ENCODE assay signal across 1 cellular context in the genomic region with DNA sequence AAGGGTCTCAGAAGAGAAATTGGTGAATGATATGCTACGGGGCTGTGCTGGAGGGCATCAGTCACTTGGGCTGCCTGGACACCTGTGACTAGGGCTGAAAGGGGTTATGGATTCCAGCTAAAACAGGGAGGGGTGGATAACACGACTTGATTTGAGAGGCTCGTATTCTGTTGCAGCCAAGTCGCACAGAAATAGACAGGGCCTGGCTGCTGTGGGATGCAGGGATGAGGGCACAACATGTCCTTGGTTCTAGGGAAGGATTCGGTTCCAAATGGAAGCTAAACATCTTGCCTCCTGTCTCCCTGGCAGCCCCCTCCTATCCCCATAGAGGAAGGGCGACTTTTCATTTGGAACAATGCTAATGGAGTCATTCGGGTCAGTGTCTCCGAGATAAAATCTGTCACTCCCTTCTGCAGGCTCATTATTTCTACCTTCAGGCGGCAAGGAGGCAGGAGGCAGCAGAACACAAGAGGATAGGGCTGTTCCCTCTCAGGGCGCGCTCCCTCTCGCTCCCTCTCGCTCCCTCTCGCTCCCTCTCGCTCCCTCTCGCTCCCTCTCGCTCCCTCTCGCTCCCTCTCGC.
TF ChIP-seq lines count a peak whose summit lies in the region.

No MANE protein-coding gene starts in this region.

TF ChIP-seq in GM23338, 12 proteins besides CTCF, POLR2A, EP300 and RAD21 (continued from another document):
- TF ChIP-seq ZNF462 (CRISPR knock-in tag; IDR thresholded peaks at IDR 0.05) (no peak), NANOG (IDR thresholded peaks at IDR 0.05; ENCODE audit: borderline replicate concordance) (no peak), ZNF331 (CRISPR knock-in tag; IDR thresholded peaks at IDR 0.05; ENCODE audit: low read depth) (no peak), JUNB (IDR thresholded peaks at IDR 0.05; ENCODE audit: unreplicated experiment) (no peak), EZH2phosphoT487 (IDR thresholded peaks at IDR 0.05; ENCODE audit: unreplicated experiment) (no peak), CREB1 (CRISPR knock-in tag; IDR thresholded peaks at IDR 0.05; ENCODE audit: low read depth) (no peak), POLR2AphosphoS5 (IDR thresholded peaks at IDR 0.05; ENCODE audit: low read depth) (no peak), EZH2 (IDR thresholded peaks at IDR 0.05; ENCODE audit: low read depth, unreplicated experiment) (no peak), ZNF114 (CRISPR knock-in tag; IDR thresholded peaks at IDR 0.05) (no peak)
- TF ChIP-seq, protein P1, sequence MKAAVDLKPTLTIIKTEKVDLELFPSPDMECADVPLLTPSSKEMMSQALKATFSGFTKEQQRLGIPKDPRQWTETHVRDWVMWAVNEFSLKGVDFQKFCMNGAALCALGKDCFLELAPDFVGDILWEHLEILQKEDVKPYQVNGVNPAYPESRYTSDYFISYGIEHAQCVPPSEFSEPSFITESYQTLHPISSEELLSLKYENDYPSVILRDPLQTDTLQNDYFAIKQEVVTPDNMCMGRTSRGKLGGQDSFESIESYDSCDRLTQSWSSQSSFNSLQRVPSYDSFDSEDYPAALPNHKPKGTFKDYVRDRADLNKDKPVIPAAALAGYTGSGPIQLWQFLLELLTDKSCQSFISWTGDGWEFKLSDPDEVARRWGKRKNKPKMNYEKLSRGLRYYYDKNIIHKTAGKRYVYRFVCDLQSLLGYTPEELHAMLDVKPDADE (IDR thresholded peaks at IDR 0.05): no peak
